ENCODE assay signal across 19 cellular contexts in the genomic region with DNA sequence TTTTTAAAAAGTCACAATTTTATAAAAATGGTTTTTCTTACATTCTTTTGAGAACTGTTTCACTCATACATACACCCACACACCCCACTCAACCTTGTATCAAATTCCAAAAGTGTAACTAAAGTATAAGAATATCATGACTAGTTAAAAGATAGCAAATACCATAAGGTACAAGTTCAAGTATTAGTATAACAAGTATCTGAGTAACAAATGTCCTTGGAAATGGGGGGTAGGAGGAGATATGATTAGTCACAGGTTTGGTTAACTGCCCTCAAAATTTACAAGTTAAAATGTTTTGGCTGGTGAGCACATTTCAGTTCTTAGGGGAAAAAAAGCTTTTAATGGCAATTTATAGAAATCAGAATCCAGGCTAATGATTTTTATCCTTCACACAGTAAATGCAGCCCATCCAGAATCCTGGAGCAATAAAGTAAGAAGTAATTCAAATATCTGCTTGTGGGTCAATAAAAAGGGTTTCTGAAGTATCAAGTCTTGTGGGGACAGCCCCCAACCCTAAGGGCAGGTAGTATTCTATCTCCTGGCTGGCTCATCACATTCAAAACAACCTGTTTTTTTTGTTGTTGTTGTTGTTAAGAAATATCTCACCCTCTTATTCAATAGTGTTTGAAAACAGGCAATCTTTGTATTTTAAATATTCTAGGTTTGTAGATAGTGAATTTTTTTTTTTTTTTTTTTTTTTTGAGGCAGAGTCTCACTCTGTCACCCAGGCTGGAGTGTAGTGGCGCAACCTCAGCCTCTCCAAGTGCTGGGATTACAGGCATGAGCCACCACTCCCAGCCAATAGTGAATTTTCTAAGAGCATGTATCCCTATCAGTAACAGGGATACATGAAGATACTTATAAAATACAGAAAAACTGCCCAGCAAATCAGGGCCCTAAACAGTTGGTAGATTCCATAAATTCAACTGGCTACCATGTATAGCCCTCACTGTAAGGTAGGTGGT. TPM values are rescaled to one million over a fixed set of nuclear protein-coding genes. Genes with fewer than 3 reads are reported as not detected.
DNase-seq lines count a peak whose midpoint lies in the region; ATAC-seq lines count a peak whose summit lies in the region.
"Had no signal": no experiment of that assay in that cellular context is flagged by ENCODE, and none has a peak within 500 bp of the region (broad histone marks: within the 10 kb centered on the region; RNA-seq: fewer than 3 reads in every experiment).

No MANE protein-coding gene starts in this region.

- no peak overlapping the region for H3K4me2 ChIP-seq in mesenchymal stem cell (ENCODE audit: low read length, poor library complexity, severe bottlenecking)

- no peaks in the 10 kb centered on the region for H3K9me3 Mint-ChIP-seq in CD4-positive, alpha-beta memory T cell
- H3K9me3 Mint-ChIP-seq in activated naive CD8-positive, alpha-beta T cell (ENCODE audit: low read depth): no peaks in the 10 kb centered on the region
- H3K9me3 Mint-ChIP-seq in stimulated activated naive B cell treated with anti-CD40 and anti-IgM and Interleukin-4, amounts not matched to agents 10 μg/mL and 1 μg/mL and 100 μg/mL, for 72 hours: no peaks in the 10 kb centered on the region
- H3K9me3 Mint-ChIP-seq: T-helper 1 cell treated with Interleukin-12 subunit alpha and Interleukin-12 subunit beta and Interleukin-4 antibody, amounts not matched to agents 30 μg/mL and 1 μg/mL, for 36 hours had no signal

- no peak overlapping the region for H4K91ac ChIP-seq in mesenchymal stem cell (ENCODE audit: low read length)

- no peak overlapping the region for H3K23ac ChIP-seq in mesenchymal stem cell (ENCODE audit: low read length in 2 of 2)

- WGBS in mesenchymal stem cell: 67% methylated on average over 1 of the region's 1 CpG

- intact Hi-C loops in CD4-positive, alpha-beta memory T cell (cut with micrococcal nuclease): no loop called here

- DNase-seq in CD4-positive, alpha-beta memory T cell: no peak
- DNase-seq in mesenchymal stem cell (no peak), NCI-H1417 treated with DMSO at 0.1 percent for 48 hours (lab: John Stamatoyannopoulos, UW) (no peak), NCI-H2107 treated with DMSO at 0.1 percent for 48 hours (lab: John Stamatoyannopoulos, UW; ENCODE audit: unreplicated experiment) (no peak), Ammon's horn (ENCODE audit: low spot score) (no peak)
- DNase-seq in stimulated activated naive B cell treated with anti-CD40 and anti-IgM and Interleukin-4, amounts not matched to agents 10 μg/mL and 1 μg/mL and 100 μg/mL, for 72 hours: no peak
- DNase-seq: activated CD4-positive, alpha-beta T cell treated with anti-CD3 and anti-CD28 coated beads, Interleukin-2, amount 50 U/mL, for 1 hour; activated gamma-delta T cell treated with Interleukin-2 at 50 U/mL for 16 hours; cerebellar nuclear complex; GF-D8; kidney; NCI-H2107; NCI-H82 had no signal

- H3K79me1 ChIP-seq in mesenchymal stem cell (replicated peaks; ENCODE audit: low read length, poor library complexity, severe bottlenecking): peaks cover 25% of the 10 kb centered on the region

- H3K9me3 ChIP-seq in CD4-positive, alpha-beta memory T cell (ENCODE audit: control insufficient read depth in 1 of 2, low read length in 2 of 2): no peaks in the 10 kb centered on the region
- no peaks in the 10 kb centered on the region for H3K9me3 ChIP-seq in mesenchymal stem cell (ENCODE audit: control insufficient read depth, low read length)
- H3K9me3 ChIP-seq: suprapubic skin had no signal

- H3K27ac Mint-ChIP-seq in CD4-positive, alpha-beta memory T cell: peak overlapping the region in 6 of 7 donors; percentile 15 to 66 (median 55)
- peak overlapping the region; percentile 84 for H3K27ac Mint-ChIP-seq in activated naive CD8-positive, alpha-beta T cell
- no peak overlapping the region for H3K27ac Mint-ChIP-seq in stimulated activated naive B cell treated with anti-CD40 and anti-IgM and Interleukin-4, amounts not matched to agents 10 μg/mL and 1 μg/mL and 100 μg/mL, for 72 hours
- H3K27ac Mint-ChIP-seq: T-helper 1 cell treated with Interleukin-12 subunit alpha and Interleukin-12 subunit beta and Interleukin-4 antibody, amounts not matched to agents 30 μg/mL and 1 μg/mL, for 36 hours had no signal

- CTCF ChIA-PET in CD4-positive, alpha-beta memory T cell (lab: Charles Lee; ENCODE audit: partially characterized antibody): no interaction called here

- peaks cover 53% of the 10 kb centered on the region for H3K36me3 ChIP-seq in ACC112 (ENCODE audit: insufficient read depth, low read length)
- H3K36me3 ChIP-seq in CD4-positive, alpha-beta memory T cell (ENCODE audit: insufficient read depth, low read length): peaks cover 90% of the 10 kb centered on the region
- peaks cover 47 to 99% of the 10 kb centered on the region in 2 experiments for H3K36me3 ChIP-seq in mesenchymal stem cell (ENCODE audit: control insufficient read depth in 1 of 2, insufficient read depth in 2 of 2, low read depth in 1 of 2, low read length in 2 of 2)

- no peak for ATAC-seq in stimulated activated naive B cell treated with anti-CD40 and anti-IgM and Interleukin-4, amounts not matched to agents 10 μg/mL and 1 μg/mL and 100 μg/mL, for 72 hours (replicated peaks)

- no peak overlapping the region for H2BK12ac ChIP-seq in mesenchymal stem cell (ENCODE audit: low read length in 2 of 2)

- no peaks in the 10 kb centered on the region for H3K79me2 ChIP-seq in ACC112 (ENCODE audit: control insufficient read depth, insufficient read depth, low read length, unreplicated experiment)
- H3K79me2 ChIP-seq: parathyroid adenoma had no signal

- no peak overlapping the region for H2BK5ac ChIP-seq in mesenchymal stem cell (ENCODE audit: low read depth, low read length, poor library complexity, severe bottlenecking)

- POLR2A ChIA-PET in CD4-positive, alpha-beta memory T cell (lab: Charles Lee; ENCODE audit: partially characterized antibody): no interaction called here

- no peak overlapping the region for H3K4me3 Mint-ChIP-seq in CD4-positive, alpha-beta memory T cell
- no peak overlapping the region for H3K4me3 Mint-ChIP-seq in activated naive CD8-positive, alpha-beta T cell
- H3K4me3 Mint-ChIP-seq in stimulated activated naive B cell treated with anti-CD40 and anti-IgM and Interleukin-4, amounts not matched to agents 10 μg/mL and 1 μg/mL and 100 μg/mL, for 72 hours: no peak overlapping the region
- H3K4me3 Mint-ChIP-seq: T-helper 1 cell treated with Interleukin-12 subunit alpha and Interleukin-12 subunit beta and Interleukin-4 antibody, amounts not matched to agents 30 μg/mL and 1 μg/mL, for 36 hours had no signal

- no peak overlapping the region for H3K14ac ChIP-seq in mesenchymal stem cell (ENCODE audit: low read length in 2 of 2)

- no peak overlapping the region for H3K18ac ChIP-seq in mesenchymal stem cell (ENCODE audit: low read depth in 1 of 2, low read length in 2 of 2)

- no peak overlapping the region for H4K8ac ChIP-seq in mesenchymal stem cell (ENCODE audit: low read length)

- H2BK120ac ChIP-seq in mesenchymal stem cell (ENCODE audit: low read depth, low read length): no peak overlapping the region

- H3K4me1 Mint-ChIP-seq in CD4-positive, alpha-beta memory T cell: peaks cover 0 to 7% (median 4%) of the 10 kb centered on the region in 4 donors
- H3K4me1 Mint-ChIP-seq in activated naive CD8-positive, alpha-beta T cell (ENCODE audit: low read depth): peaks cover 22% of the 10 kb centered on the region
- H3K4me1 Mint-ChIP-seq in stimulated activated naive B cell treated with anti-CD40 and anti-IgM and Interleukin-4, amounts not matched to agents 10 μg/mL and 1 μg/mL and 100 μg/mL, for 72 hours: peaks cover 10 to 12% of the 10 kb centered on the region in 2 donors

- H3K27me3 ChIP-seq in ACC112 (ENCODE audit: insufficient read depth, low read length) (no peaks in the 10 kb centered on the region), mesenchymal stem cell (ENCODE audit: control insufficient read depth in 1 of 2, insufficient read depth in 1 of 2, low read length in 2 of 2) (no peaks in the 10 kb centered on the region)
- no peaks in the 10 kb centered on the region for H3K27me3 ChIP-seq in CD4-positive, alpha-beta memory T cell (ENCODE audit: insufficient read depth, low read length)
- H3K27me3 ChIP-seq: suprapubic skin had no signal

- peaks cover 59 to 95% of the 10 kb centered on the region in 2 donors for H3K36me3 Mint-ChIP-seq in CD4-positive, alpha-beta memory T cell
- peaks cover 8% of the 10 kb centered on the region for H3K36me3 Mint-ChIP-seq in activated naive CD8-positive, alpha-beta T cell
- H3K36me3 Mint-ChIP-seq in stimulated activated naive B cell treated with anti-CD40 and anti-IgM and Interleukin-4, amounts not matched to agents 10 μg/mL and 1 μg/mL and 100 μg/mL, for 72 hours: peaks cover 35 to 42% of the 10 kb centered on the region in 2 donors

- no peaks in the 10 kb centered on the region for H3K27me3 Mint-ChIP-seq in CD4-positive, alpha-beta memory T cell
- H3K27me3 Mint-ChIP-seq in activated naive CD8-positive, alpha-beta T cell: no peaks in the 10 kb centered on the region
- no peaks in the 10 kb centered on the region for H3K27me3 Mint-ChIP-seq in stimulated activated naive B cell treated with anti-CD40 and anti-IgM and Interleukin-4, amounts not matched to agents 10 μg/mL and 1 μg/mL and 100 μg/mL, for 72 hours

- H3K4me3 ChIP-seq in ACC112 (ENCODE audit: low read depth, low read length) (no peak overlapping the region), mesenchymal stem cell (ENCODE audit: insufficient read depth in 1 of 2, low read depth in 1 of 2, low read length in 2 of 2) (no peak overlapping the region)
- no peak overlapping the region for H3K4me3 ChIP-seq in CD4-positive, alpha-beta memory T cell (ENCODE audit: low read length in 2 of 2)
- H3K4me3 ChIP-seq: suprapubic skin had no signal

- no peak overlapping the region for H2BK15ac ChIP-seq in mesenchymal stem cell (ENCODE audit: low read depth, poor library complexity, severe bottlenecking)

- H3K4me1 ChIP-seq in ACC112 (ENCODE audit: control insufficient read depth, insufficient read depth, low read length, unreplicated experiment) (peaks cover 11% of the 10 kb centered on the region), mesenchymal stem cell (ENCODE audit: control insufficient read depth, insufficient read depth, low read depth, low read length) (no peaks in the 10 kb centered on the region)
- peaks cover 4% of the 10 kb centered on the region for H3K4me1 ChIP-seq in CD4-positive, alpha-beta memory T cell (ENCODE audit: insufficient read depth, low read length)
- H3K4me1 ChIP-seq: parathyroid adenoma, suprapubic skin had no signal

- H2AFZ ChIP-seq in ACC112 (ENCODE audit: low read length, unreplicated experiment) (no peak overlapping the region), mesenchymal stem cell (ENCODE audit: low read depth, low read length) (no peak overlapping the region)
- H2AFZ ChIP-seq: parathyroid adenoma had no signal

- H3K27ac ChIP-seq in ACC112 (ENCODE audit: low read depth, low read length): peak overlapping the region; percentile 48
- no peak overlapping the region for H3K27ac ChIP-seq in CD4-positive, alpha-beta memory T cell (ENCODE audit: low read depth, low read length)
- H3K27ac ChIP-seq in mesenchymal stem cell (ENCODE audit: low read length, poor library complexity, severe bottlenecking): no peak overlapping the region
- H3K27ac ChIP-seq: parathyroid adenoma, RWPE1, suprapubic skin had no signal

- no peak overlapping the region for H3K4ac ChIP-seq in mesenchymal stem cell (ENCODE audit: low read depth in 1 of 2, low read length in 2 of 2)

- no peak overlapping the region for H2AK5ac ChIP-seq in mesenchymal stem cell (ENCODE audit: low read length, severe bottlenecking)

- H3K9ac ChIP-seq in mesenchymal stem cell (ENCODE audit: low read length): peak overlapping the region; percentile 52
- H3K9ac ChIP-seq: parathyroid adenoma had no signal

RNA-seq across cellular contexts. Expression of a gene that starts 14.5 kb away (rescaled TPM):
- 10 to 100 TPM; 52.5 to 58.1 TPM for total RNA-seq in CD4-positive, alpha-beta memory T cell
- polyA plus RNA-seq in CD4-positive, alpha-beta memory T cell: 10 to 100 TPM; 85.8 to 98.4 TPM
- not detected for polyA plus RNA-seq in mesenchymal stem cell (2013, experiment 1 of 2)
- not detected for polyA plus RNA-seq in mesenchymal stem cell (2013, experiment 2 of 2)
